Comparison of ENCODE assay signal across 8 cellular contexts in the genomic region with DNA sequence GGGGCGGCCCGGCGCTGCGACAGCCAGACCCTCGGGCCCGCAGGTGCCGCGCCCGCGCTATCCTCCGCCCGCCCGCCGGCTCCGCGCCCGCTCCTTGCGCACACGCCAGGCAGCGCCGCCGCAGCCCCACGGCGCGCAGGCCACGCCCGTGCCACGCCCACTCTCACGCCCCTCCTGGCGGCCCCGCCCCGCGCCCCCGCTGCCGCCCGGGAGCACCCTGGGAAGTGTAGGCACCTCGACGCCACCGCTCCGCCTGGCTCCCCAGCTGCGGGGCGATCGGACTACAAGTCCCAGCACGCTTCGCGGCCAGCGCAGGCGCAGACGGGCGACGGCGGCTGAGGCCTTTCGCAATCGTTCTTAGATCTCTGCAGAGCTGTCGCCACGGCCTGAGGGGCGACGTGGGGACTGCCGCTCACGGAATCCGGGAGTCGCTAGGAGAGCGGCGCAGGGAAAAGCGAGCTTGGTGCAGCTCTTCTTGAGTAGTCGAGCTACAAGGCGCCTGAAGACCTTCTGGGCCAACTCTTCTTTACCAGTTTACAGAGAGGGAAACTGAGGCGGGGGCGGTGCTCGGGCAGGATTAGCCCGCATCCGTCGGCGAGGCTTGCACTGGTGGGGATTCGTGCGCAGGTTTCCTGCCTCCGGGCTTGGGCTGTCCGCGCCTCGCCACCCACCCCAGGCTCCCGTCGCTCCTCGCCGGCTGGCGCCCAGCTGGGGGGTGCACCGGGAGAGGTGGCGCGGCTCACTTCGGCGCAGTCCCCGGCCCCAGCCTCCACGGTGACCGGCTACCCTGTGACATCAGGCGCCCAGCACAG. TPM values are rescaled to one million over a fixed set of nuclear protein-coding genes. Genes with fewer than 3 reads are reported as not detected.
DNase-seq lines count a peak whose midpoint lies in the region; ATAC-seq lines count a peak whose summit lies in the region.

A gene (minus strand): TSS at position 104 of the 812 bp plus-strand sequence. CDS start 124 bp downstream, outside the sequence.

- peaks cover 7% of the 10 kb centered on the region for H3K27me3 Mint-ChIP-seq in activated CD4-positive, alpha-beta T cell treated with anti-CD3 and anti-CD28 coated beads for 36 hours

- peaks cover 14% of the 10 kb centered on the region for H3K4me1 Mint-ChIP-seq in activated CD4-positive, alpha-beta T cell treated with anti-CD3 and anti-CD28 coated beads for 36 hours

- peak; percentile 97 for ATAC-seq in HG03439 (IDR thresholded peaks at IDR 0.05; ENCODE audit: unreplicated experiment)
- ATAC-seq in activated CD4-positive, alpha-beta T cell treated with anti-CD3 and anti-CD28 coated beads for 36 hours: peak; percentile 99

- peak within 1 kb of the TSS; percentile 95 for H3K4me3 Mint-ChIP-seq in activated CD4-positive, alpha-beta T cell treated with anti-CD3 and anti-CD28 coated beads for 36 hours

- intact Hi-C loops in activated CD4-positive, alpha-beta T cell treated with anti-CD3 and anti-CD28 coated beads for 36 hours (cut with DNase I, micrococcal nuclease): loop anchor here (1.0 to 5.0 kb wide), 12 partner anchors 40 to 1250 kb away; a partner anchor contains a TSS

- CTCF ChIA-PET in activated CD4-positive, alpha-beta T cell treated with anti-CD3 and anti-CD28 coated beads for 36 hours (lab: Charles Lee): interaction anchor here (0.5 to 2.1 kb wide), 2 partner anchors 18 to 271 kb away, joined by 4 to 5 read pairs; no protein-coding TSS in a partner anchor

- H3K36me3 Mint-ChIP-seq in activated CD4-positive, alpha-beta T cell treated with anti-CD3 and anti-CD28 coated beads for 36 hours (ENCODE audit: low read depth): no peaks in the 10 kb centered on the region

- H3K27ac Mint-ChIP-seq in activated CD4-positive, alpha-beta T cell treated with anti-CD3 and anti-CD28 coated beads for 36 hours: peak within 1 kb of the TSS; percentile 78

- POLR2A ChIA-PET in activated CD4-positive, alpha-beta T cell treated with anti-CD3 and anti-CD28 coated beads for 36 hours (lab: Charles Lee): interaction anchor here (0.6 kb wide), 1 partner anchor 28 kb away, joined by 3 read pairs; no protein-coding TSS in a partner anchor

- DNase-seq in Ammon's horn (ENCODE audit: low spot score) (peak; percentile 99), GM19238 (ENCODE audit: insufficient read length, low spot score) (peak; percentile 95), NCI-H510A (lab: John Stamatoyannopoulos, UW) (peak; percentile 72), kidney tubule cell (ENCODE audit: low spot score) (peak; percentile 97)
- DNase-seq in activated CD4-positive, alpha-beta T cell treated with anti-CD3 and anti-CD28 coated beads for 36 hours: peak; percentile 99
- peak; percentile 97 to 98 for DNase-seq in stimulated activated CD4-positive, alpha-beta T cell treated with anti-CD3 and anti-CD28 coated beads, Interleukin-1b, Interleukin-23, amount 100 ng/mL, for 1 hour (ENCODE audit: low read depth in 2 of 2)

- no peaks in the 10 kb centered on the region for H3K9me3 Mint-ChIP-seq in activated CD4-positive, alpha-beta T cell treated with anti-CD3 and anti-CD28 coated beads for 36 hours (ENCODE audit: low read depth)

- H3K27ac ChIP-seq in cingulate gyrus (ENCODE audit: low read depth, low read length): peak within 1 kb of the TSS; percentile 87

RNA-seq across cellular contexts. Expression of the gene that starts here (rescaled TPM):
- total RNA-seq in activated CD4-positive, alpha-beta T cell treated with anti-CD3 and anti-CD28 coated beads for 36 hours: under 1 TPM; 0.58 to 0.64 TPM

Comparison
In these comparisons a context has a peak if more than half of its experiments do, and no peak if none do; other contexts are left out.
1. Peak in every context shown above with its lines: DNase-seq, ATAC-seq and H3K27ac ChIP-seq.
2. Peak in DNase-seq and ATAC-seq in activated CD4-positive, alpha-beta T cell treated with anti-CD3 and anti-CD28 coated beads for 36 hours; RNA of the gene not detected or under 1 TPM.